15 cellular contexts compared by ENCODE assay signal in genomic region chr7:117875566-117875965, GRCh38.
DNase-seq lines count a peak whose midpoint lies in the region; TF ChIP-seq lines count a peak whose summit lies in the region.
"Had no signal": no experiment of that assay in that cellular context is flagged by ENCODE, and none has a peak within 500 bp of the region (broad histone marks: within the 10 kb centered on the region; RNA-seq: fewer than 3 reads in every experiment).

No MANE protein-coding gene starts in this region.

- TF ChIP-seq CTCF in parathyroid adenoma (IDR thresholded peaks at IDR 0.05) (peak; percentile 19), GM10248 (IDR thresholded peaks at IDR 0.05; ENCODE audit: control extremely low read depth, extremely low read depth, low read depth, missing control alignments) (no peak)

- H3K4me2 ChIP-seq in parathyroid adenoma (ENCODE audit: low read length) = no peak overlapping the region

- no peak overlapping the region for H3K27ac ChIP-seq in parathyroid adenoma
- H3K27ac ChIP-seq: 22Rv1 had no signal

- no peaks in the 10 kb centered on the region for H3K27me3 ChIP-seq in parathyroid adenoma (ENCODE audit: control insufficient read depth, insufficient read depth, low read length)

- peaks cover 4% of the 10 kb centered on the region for H3K4me1 ChIP-seq in parathyroid adenoma

- POLR2A ChIA-PET in GM10248 (lab: Yijun Ruan, JAX) = no interaction called here

- no peaks in the 10 kb centered on the region for H3K36me3 ChIP-seq in parathyroid adenoma (ENCODE audit: control insufficient read depth, insufficient read depth, low read length)

- CTCF ChIA-PET in GM10248 (lab: Yijun Ruan, JAX) = no interaction called here

- no peak overlapping the region for H2AFZ ChIP-seq in parathyroid adenoma

- DNase-seq in DMS 273 (lab: John Stamatoyannopoulos, UW; ENCODE audit: unreplicated experiment) = peak; percentile 14
- no peak for DNase-seq in DMS 273 treated with DMSO at 0.1 percent for 48 hours (lab: John Stamatoyannopoulos, UW)
- peak; percentile 64 for DNase-seq in NCI-H69 (lab: John Stamatoyannopoulos, UW)
- DNase-seq in epidermal melanocyte (ENCODE audit: insufficient read length, low spot score) = peak; percentile 29
- DNase-seq in NCI-H146 treated with DMSO at 0.1 percent for 48 hours (lab: John Stamatoyannopoulos, UW; ENCODE audit: unreplicated experiment) = no peak
- no peak for DNase-seq in activated naive CD4-positive, alpha-beta T cell (lab: John Stamatoyannopoulos, UW)
- DNase-seq in GM10248 (ENCODE audit: extremely low spot score) = no peak
- DNase-seq: activated CD8-positive, alpha-beta memory T cell treated with anti-CD3 and anti-CD28 coated beads, Interleukin-2, amount 50 U/mL, for 48 hours; central memory CD4-positive, alpha-beta T cell; GF-D8; naive B cell; NCI-H1105; stimulated activated CD4-positive, alpha-beta T cell treated with anti-CD3 and anti-CD28 coated beads, Interleukin-4, amount 100 ng/mL, for 1 hour had no signal

- H3K9me3 ChIP-seq in parathyroid adenoma (ENCODE audit: control insufficient read depth, low read length) = no peaks in the 10 kb centered on the region

- H3K4me3 ChIP-seq in parathyroid adenoma (ENCODE audit: low read depth, low read length) = no peak overlapping the region

- H3K79me2 ChIP-seq in parathyroid adenoma = no peaks in the 10 kb centered on the region

- no peak overlapping the region for H3K9ac ChIP-seq in parathyroid adenoma

Comparison
In these comparisons a context has a peak if more than half of its experiments do, and no peak if none do; other contexts are left out.
1. DNase-seq: peak in DMS 273 (single experiment), NCI-H69 (single experiment) and epidermal melanocyte (single experiment); none in DMS 273 treated with DMSO at 0.1 percent for 48 hours (single experiment), NCI-H146 treated with DMSO at 0.1 percent for 48 hours (single experiment), activated naive CD4-positive, alpha-beta T cell (0 of 4) and GM10248 (single experiment).